Comparison of ENCODE assay signal across 1 cellular context in the genomic region with DNA sequence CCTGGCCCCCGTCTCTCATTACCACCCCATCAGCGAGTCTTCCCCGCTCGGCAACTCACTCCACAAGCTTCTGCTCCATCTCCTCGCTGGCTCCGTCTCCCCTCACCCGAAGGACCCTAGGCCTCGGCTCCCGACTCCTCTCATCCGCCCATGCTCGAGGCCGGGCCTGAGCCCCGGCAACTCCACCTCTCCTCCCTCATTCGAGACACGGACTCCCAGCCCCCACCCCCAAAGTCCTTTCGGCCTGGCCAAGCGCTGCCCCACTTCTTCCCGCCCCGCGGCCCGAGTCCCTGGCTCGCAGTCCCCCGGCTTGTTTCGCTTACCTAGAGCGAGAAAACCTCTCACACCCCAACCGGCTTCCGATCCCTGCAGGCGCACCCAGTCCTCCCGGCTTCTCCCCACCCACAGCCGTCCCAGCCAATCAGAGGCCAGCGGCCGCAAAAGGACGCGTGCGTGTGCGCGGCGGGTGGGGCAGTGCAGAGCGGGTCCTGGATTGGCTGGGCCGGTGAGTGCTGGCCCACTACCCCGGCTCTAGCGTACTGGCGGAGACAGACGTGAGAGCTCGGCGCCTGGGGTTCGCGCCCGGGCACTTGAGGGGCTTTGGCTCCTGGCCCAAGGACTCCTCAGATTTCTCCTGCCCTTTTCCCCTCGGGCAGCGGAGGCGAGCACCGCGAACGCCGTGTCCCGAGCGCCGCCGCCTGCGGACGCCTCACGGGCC.
TF ChIP-seq lines count a peak whose summit lies in the region.

TSS of gene HIGD1A (minus strand) at position 378 of the 718 bp plus-strand sequence. CDS start 10,237 bp downstream, outside the sequence.

TF ChIP-seq in HepG2, 621 proteins besides CTCF, POLR2A, EP300 and RAD21 (continued from another document and continues in another):
- TF ChIP-seq, protein P1, sequence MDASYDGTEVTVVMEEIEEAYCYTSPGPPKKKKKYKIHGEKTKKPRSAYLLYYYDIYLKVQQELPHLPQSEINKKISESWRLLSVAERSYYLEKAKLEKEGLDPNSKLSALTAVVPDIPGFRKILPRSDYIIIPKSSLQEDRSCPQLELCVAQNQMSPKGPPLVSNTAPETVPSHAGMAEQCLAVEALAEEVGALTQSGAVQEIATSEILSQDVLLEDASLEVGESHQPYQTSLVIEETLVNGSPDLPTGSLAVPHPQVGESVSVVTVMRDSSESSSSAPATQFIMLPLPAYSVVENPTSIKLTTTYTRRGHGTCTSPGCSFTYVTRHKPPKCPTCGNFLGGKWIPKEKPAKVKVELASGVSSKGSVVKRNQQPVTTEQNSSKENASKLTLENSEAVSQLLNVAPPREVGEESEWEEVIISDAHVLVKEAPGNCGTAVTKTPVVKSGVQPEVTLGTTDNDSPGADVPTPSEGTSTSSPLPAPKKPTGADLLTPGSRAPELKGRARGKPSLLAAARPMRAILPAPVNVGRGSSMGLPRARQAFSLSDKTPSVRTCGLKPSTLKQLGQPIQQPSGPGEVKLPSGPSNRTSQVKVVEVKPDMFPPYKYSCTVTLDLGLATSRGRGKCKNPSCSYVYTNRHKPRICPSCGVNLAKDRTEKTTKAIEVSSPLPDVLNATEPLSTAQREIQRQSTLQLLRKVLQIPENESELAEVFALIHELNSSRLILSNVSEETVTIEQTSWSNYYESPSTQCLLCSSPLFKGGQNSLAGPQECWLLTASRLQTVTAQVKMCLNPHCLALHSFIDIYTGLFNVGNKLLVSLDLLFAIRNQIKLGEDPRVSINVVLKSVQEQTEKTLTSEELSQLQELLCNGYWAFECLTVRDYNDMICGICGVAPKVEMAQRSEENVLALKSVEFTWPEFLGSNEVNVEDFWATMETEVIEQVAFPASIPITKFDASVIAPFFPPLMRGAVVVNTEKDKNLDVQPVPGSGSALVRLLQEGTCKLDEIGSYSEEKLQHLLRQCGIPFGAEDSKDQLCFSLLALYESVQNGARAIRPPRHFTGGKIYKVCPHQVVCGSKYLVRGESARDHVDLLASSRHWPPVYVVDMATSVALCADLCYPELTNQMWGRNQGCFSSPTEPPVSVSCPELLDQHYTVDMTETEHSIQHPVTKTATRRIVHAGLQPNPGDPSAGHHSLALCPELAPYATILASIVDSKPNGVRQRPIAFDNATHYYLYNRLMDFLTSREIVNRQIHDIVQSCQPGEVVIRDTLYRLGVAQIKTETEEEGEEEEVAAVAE (CRISPR knock-in tag; IDR thresholded peaks at IDR 0.05; ENCODE audit: borderline replicate concordance) = 0 out of 2 replicates have a peak, but pooled peaks have one; percentile 27
- TF ChIP-seq TFDP1 (CRISPR knock-in tag; IDR thresholded peaks at IDR 0.05; ENCODE audit: borderline replicate concordance) (peak; percentile 29; the same call in 1 of the 2 replicates), MTA3 (CRISPR knock-in tag; IDR thresholded peaks at IDR 0.05) (no peak), U2AF1 (optimal IDR thresholded peaks at IDR 0.05; ENCODE audit: low read depth, low read length) (no peak), KLF13 (CRISPR knock-in tag; IDR thresholded peaks at IDR 0.05) (no peak), ZNF570 (CRISPR knock-in tag; IDR thresholded peaks at IDR 0.05; ENCODE audit: borderline replicate concordance) (no peak), ZNF232 (CRISPR knock-in tag; IDR thresholded peaks at IDR 0.05; ENCODE audit: borderline replicate concordance) (no peak; the same call in 1 of the 2 replicates), ZNF616 (CRISPR knock-in tag; IDR thresholded peaks at IDR 0.05; ENCODE audit: low read depth) (peak; percentile 18; the same call in 1 of the 2 replicates), THAP7 (CRISPR knock-in tag; IDR thresholded peaks at IDR 0.05) (0 out of 2 replicates have a peak, but pooled peaks have one; percentile 51), MIER3 (CRISPR knock-in tag; IDR thresholded peaks at IDR 0.05; ENCODE audit: borderline replicate concordance) (no peak; the same call in none of the 2 replicates), THAP11 (CRISPR knock-in tag; IDR thresholded peaks at IDR 0.05) (peak; percentile 57), ZNF263 (CRISPR knock-in tag; IDR thresholded peaks at IDR 0.05) (peak; percentile 49), PAX8 (CRISPR knock-in tag; IDR thresholded peaks at IDR 0.05; ENCODE audit: borderline replicate concordance) (no peak), WIZ (CRISPR knock-in tag; IDR thresholded peaks at IDR 0.05) (no peak), ZNF615 (CRISPR knock-in tag; IDR thresholded peaks at IDR 0.05; ENCODE audit: borderline replicate concordance) (no peak), SALL2 (CRISPR knock-in tag; IDR thresholded peaks at IDR 0.05) (peak; percentile 76; the same call in 1 of the 2 replicates), FOXJ3 (CRISPR knock-in tag; IDR thresholded peaks at IDR 0.05; ENCODE audit: borderline replicate concordance) (peak; percentile 67), ZFAT (CRISPR knock-in tag; conservative IDR thresholded peaks at IDR 0.05) (no peak), KDM1A (CRISPR knock-in tag; IDR thresholded peaks at IDR 0.05) (no peak), NPAS2 (CRISPR knock-in tag; IDR thresholded peaks at IDR 0.05; ENCODE audit: borderline replicate concordance) (no peak), ZC3H4 (CRISPR knock-in tag; IDR thresholded peaks at IDR 0.05; ENCODE audit: borderline replicate concordance) (no peak), TBX3 (IDR thresholded peaks at IDR 0.05; ENCODE audit: borderline replicate concordance) (no peak), ZNF670 (CRISPR knock-in tag; IDR thresholded peaks at IDR 0.05; ENCODE audit: borderline replicate concordance) (no peak; the same call in 1 of the 2 replicates), ZNF883 (CRISPR knock-in tag; IDR thresholded peaks at IDR 0.05; ENCODE audit: not compliant biosample characterization) (no peak), REL (CRISPR knock-in tag; conservative IDR thresholded peaks at IDR 0.05) (no peak), RAD51 (IDR thresholded peaks at IDR 0.05; ENCODE audit: borderline replicate concordance) (no peak), FOSL2 (CRISPR knock-in tag; IDR thresholded peaks at IDR 0.05) (peak; percentile 44; the same call in 1 of the 2 replicates), ZSCAN29 (CRISPR knock-in tag; conservative IDR thresholded peaks at IDR 0.05) (no peak), ZNF124 (CRISPR knock-in tag; IDR thresholded peaks at IDR 0.05) (no peak), ATAD3A (CRISPR knock-in tag; IDR thresholded peaks at IDR 0.05) (no peak)
- TF ChIP-seq, protein P2, sequence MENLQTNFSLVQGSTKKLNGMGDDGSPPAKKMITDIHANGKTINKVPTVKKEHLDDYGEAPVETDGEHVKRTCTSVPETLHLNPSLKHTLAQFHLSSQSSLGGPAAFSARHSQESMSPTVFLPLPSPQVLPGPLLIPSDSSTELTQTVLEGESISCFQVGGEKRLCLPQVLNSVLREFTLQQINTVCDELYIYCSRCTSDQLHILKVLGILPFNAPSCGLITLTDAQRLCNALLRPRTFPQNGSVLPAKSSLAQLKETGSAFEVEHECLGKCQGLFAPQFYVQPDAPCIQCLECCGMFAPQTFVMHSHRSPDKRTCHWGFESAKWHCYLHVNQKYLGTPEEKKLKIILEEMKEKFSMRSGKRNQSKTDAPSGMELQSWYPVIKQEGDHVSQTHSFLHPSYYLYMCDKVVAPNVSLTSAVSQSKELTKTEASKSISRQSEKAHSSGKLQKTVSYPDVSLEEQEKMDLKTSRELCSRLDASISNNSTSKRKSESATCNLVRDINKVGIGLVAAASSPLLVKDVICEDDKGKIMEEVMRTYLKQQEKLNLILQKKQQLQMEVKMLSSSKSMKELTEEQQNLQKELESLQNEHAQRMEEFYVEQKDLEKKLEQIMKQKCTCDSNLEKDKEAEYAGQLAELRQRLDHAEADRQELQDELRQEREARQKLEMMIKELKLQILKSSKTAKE (CRISPR knock-in tag; IDR thresholded peaks at IDR 0.05; ENCODE audit: borderline replicate concordance) = no peak
- TF ChIP-seq, protein P3, sequence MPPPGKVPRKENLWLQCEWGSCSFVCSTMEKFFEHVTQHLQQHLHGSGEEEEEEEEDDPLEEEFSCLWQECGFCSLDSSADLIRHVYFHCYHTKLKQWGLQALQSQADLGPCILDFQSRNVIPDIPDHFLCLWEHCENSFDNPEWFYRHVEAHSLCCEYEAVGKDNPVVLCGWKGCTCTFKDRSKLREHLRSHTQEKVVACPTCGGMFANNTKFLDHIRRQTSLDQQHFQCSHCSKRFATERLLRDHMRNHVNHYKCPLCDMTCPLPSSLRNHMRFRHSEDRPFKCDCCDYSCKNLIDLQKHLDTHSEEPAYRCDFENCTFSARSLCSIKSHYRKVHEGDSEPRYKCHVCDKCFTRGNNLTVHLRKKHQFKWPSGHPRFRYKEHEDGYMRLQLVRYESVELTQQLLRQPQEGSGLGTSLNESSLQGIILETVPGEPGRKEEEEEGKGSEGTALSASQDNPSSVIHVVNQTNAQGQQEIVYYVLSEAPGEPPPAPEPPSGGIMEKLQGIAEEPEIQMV (CRISPR knock-in tag; IDR thresholded peaks at IDR 0.05; ENCODE audit: low read depth) = no peak
- TF ChIP-seq, protein P4, sequence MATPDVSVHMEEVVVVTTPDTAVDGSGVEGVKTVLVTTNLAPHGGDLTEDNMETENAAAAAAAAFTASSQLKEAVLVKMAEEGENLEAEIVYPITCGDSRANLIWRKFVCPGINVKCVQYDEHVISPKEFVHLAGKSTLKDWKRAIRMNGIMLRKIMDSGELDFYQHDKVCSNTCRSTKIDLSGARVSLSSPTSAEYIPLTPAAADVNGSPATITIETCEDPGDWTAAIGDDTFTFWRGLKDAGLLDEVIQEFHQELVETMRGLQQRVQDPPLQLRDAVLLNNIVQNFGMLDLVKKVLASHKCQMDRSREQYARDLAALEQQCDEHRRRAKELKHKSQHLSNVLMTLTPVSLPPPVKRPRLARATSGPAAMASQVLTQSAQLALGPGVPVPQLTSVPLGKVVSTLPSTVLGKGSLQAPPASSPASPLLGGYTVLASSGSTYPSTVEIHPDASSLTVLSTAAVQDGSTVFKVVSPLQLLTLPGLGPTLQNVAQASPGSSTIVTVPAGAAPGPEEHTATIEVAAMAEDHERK (CRISPR knock-in tag; IDR thresholded peaks at IDR 0.05; ENCODE audit: low read depth) = peak; percentile 83
- TF ChIP-seq, protein P5, sequence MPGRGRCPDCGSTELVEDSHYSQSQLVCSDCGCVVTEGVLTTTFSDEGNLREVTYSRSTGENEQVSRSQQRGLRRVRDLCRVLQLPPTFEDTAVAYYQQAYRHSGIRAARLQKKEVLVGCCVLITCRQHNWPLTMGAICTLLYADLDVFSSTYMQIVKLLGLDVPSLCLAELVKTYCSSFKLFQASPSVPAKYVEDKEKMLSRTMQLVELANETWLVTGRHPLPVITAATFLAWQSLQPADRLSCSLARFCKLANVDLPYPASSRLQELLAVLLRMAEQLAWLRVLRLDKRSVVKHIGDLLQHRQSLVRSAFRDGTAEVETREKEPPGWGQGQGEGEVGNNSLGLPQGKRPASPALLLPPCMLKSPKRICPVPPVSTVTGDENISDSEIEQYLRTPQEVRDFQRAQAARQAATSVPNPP (CRISPR knock-in tag; IDR thresholded peaks at IDR 0.05) = peak; percentile 92; the same call in 1 of the 2 replicates
- TF ChIP-seq, protein P6, sequence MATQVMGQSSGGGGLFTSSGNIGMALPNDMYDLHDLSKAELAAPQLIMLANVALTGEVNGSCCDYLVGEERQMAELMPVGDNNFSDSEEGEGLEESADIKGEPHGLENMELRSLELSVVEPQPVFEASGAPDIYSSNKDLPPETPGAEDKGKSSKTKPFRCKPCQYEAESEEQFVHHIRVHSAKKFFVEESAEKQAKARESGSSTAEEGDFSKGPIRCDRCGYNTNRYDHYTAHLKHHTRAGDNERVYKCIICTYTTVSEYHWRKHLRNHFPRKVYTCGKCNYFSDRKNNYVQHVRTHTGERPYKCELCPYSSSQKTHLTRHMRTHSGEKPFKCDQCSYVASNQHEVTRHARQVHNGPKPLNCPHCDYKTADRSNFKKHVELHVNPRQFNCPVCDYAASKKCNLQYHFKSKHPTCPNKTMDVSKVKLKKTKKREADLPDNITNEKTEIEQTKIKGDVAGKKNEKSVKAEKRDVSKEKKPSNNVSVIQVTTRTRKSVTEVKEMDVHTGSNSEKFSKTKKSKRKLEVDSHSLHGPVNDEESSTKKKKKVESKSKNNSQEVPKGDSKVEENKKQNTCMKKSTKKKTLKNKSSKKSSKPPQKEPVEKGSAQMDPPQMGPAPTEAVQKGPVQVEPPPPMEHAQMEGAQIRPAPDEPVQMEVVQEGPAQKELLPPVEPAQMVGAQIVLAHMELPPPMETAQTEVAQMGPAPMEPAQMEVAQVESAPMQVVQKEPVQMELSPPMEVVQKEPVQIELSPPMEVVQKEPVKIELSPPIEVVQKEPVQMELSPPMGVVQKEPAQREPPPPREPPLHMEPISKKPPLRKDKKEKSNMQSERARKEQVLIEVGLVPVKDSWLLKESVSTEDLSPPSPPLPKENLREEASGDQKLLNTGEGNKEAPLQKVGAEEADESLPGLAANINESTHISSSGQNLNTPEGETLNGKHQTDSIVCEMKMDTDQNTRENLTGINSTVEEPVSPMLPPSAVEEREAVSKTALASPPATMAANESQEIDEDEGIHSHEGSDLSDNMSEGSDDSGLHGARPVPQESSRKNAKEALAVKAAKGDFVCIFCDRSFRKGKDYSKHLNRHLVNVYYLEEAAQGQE (IDR thresholded peaks at IDR 0.05; ENCODE audit: borderline replicate concordance in 1 of 2, low read depth in 1 of 2, low read length in 2 of 2) = no peak
- TF ChIP-seq, protein P7, sequence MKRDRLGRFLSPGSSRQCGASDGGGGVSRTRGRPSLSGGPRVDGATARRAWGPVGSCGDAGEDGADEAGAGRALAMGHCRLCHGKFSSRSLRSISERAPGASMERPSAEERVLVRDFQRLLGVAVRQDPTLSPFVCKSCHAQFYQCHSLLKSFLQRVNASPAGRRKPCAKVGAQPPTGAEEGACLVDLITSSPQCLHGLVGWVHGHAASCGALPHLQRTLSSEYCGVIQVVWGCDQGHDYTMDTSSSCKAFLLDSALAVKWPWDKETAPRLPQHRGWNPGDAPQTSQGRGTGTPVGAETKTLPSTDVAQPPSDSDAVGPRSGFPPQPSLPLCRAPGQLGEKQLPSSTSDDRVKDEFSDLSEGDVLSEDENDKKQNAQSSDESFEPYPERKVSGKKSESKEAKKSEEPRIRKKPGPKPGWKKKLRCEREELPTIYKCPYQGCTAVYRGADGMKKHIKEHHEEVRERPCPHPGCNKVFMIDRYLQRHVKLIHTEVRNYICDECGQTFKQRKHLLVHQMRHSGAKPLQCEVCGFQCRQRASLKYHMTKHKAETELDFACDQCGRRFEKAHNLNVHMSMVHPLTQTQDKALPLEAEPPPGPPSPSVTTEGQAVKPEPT (CRISPR knock-in tag; IDR thresholded peaks at IDR 0.05; ENCODE audit: low read depth) = no peak
